ENCODE assay signal across 11 cellular contexts in genomic region chr7:36301914-36302771, GRCh38.
A peak's percentile ranks its signal among the peaks of the same experiment; 100 is the strongest.
DNase-seq lines count a peak whose midpoint lies in the region; ATAC-seq and TF ChIP-seq lines count a peak whose summit lies in the region.
"Had no signal": no experiment of that assay in that cellular context is flagged by ENCODE, and none has a peak within 500 bp of the region (broad histone marks: within the 10 kb centered on the region; RNA-seq: fewer than 3 reads in every experiment).

No MANE protein-coding gene starts in this region.

- H3K9me3 ChIP-seq in suprapubic skin: no peaks in the 10 kb centered on the region
- no peaks in the 10 kb centered on the region for H3K9me3 ChIP-seq in BE2C
- H3K9me3 ChIP-seq: Peyer's patch had no signal

- peaks cover 12% of the 10 kb centered on the region for H3K36me3 ChIP-seq in suprapubic skin
- H3K36me3 ChIP-seq in BE2C: no peaks in the 10 kb centered on the region

- in situ Hi-C loops in astrocyte of the spinal cord (cut with HindIII; ENCODE audit: low sequenced_read_pairs): loop anchor here (25.0 kb wide), 1 partner anchor 315 kb away; no protein-coding TSS in a partner anchor

- H3K27me3 ChIP-seq in layer of hippocampus (ENCODE audit: control insufficient read depth, insufficient read depth, low read length): no peaks in the 10 kb centered on the region
- H3K27me3 ChIP-seq in suprapubic skin: no peaks in the 10 kb centered on the region
- no peaks in the 10 kb centered on the region for H3K27me3 ChIP-seq in BE2C
- H3K27me3 ChIP-seq: Peyer's patch had no signal

- ATAC-seq in HG03442 (IDR thresholded peaks at IDR 0.05; ENCODE audit: unreplicated experiment): no peak

- no peak for TF ChIP-seq EP300 in suprapubic skin (IDR thresholded peaks at IDR 0.05)

- H3K27ac ChIP-seq in layer of hippocampus (ENCODE audit: low read depth, low read length) (peak overlapping the region; percentile 91), suprapubic skin (peak overlapping the region; percentile 47)
- H3K27ac ChIP-seq: epithelial cell of prostate had no signal

- DNase-seq in NCI-H345 (lab: John Stamatoyannopoulos, UW) (peak; percentile 40), NCI-H345 treated with DMSO at 0.1 percent for 48 hours (lab: John Stamatoyannopoulos, UW; ENCODE audit: unreplicated experiment) (no peak), astrocyte of the spinal cord (ENCODE audit: low read depth, low spot score) (peak; percentile 39), suprapubic skin (ENCODE audit: low spot score in 2 of 2) (peak; percentile 41 to 45), BE2C (no peak)
- DNase-seq in NK-92 treated with Interleukin-12 subunit alpha and Interleukin-12 subunit beta, amount 100 ng/mL, for 24 hours (lab: John Stamatoyannopoulos, UW): no peak
- DNase-seq: NCI-H1436 treated with DMSO at 0.1 percent for 48 hours had no signal

- H3K4me3 ChIP-seq in astrocyte of the spinal cord (ENCODE audit: low read depth, low read length) (no peak overlapping the region), suprapubic skin (no peak overlapping the region), BE2C (ENCODE audit: low read depth, low read length) (no peak overlapping the region)
- H3K4me3 ChIP-seq: Peyer's patch had no signal

- WGBS in suprapubic skin: 82% methylated on average over 13 of the region's 15 CpGs

- TF ChIP-seq CTCF in astrocyte of the spinal cord (IDR thresholded peaks at IDR 0.05; ENCODE audit: low read depth, low read length): no peak
- TF ChIP-seq CTCF in suprapubic skin (IDR thresholded peaks at IDR 0.05): no peak
- no peak for TF ChIP-seq CTCF in BE2C (IDR thresholded peaks at IDR 0.05; ENCODE audit: low read depth, low read length)

- TF ChIP-seq POLR2A in suprapubic skin (IDR thresholded peaks at IDR 0.05): no peak

- H3K4me1 ChIP-seq in suprapubic skin (peaks cover 41% of the 10 kb centered on the region), BE2C (peaks cover 26% of the 10 kb centered on the region)

Comparison
In these comparisons a context has a peak if more than half of its experiments do, and no peak if none do; other contexts are left out.
1. DNase-seq: peak in NCI-H345 (single experiment), astrocyte of the spinal cord (single experiment) and suprapubic skin (2 of 2); none in NCI-H345 treated with DMSO at 0.1 percent for 48 hours (single experiment), BE2C (single experiment) and NK-92 treated with Interleukin-12 subunit alpha and Interleukin-12 subunit beta, amount 100 ng/mL, for 24 hours (single experiment).